ENCODE assay signal across 1 cellular context in the genomic region with DNA sequence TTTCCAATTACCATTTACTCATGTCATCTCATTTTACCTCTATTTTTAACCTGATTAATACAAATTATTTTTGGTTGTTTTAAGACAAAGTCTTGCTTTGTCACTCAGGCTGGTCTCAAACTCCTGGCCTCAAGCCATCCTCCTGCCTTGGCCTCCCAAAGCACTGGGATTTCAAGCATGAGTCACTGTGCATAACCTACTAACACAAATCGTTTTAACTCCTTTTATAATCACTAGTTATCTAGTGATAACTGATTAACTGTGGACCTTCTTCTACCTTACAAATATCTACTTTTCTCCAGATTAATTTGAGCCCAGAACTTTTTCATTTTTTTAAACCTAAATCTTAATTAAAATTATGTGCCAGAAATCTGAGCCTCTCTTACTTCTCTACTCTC.
TF ChIP-seq lines count a peak whose summit lies in the region.

No MANE protein-coding gene starts in this region.

TF ChIP-seq in GM12878, 131 proteins besides CTCF, POLR2A, EP300 and RAD21 (continued from another document):
- no peak for TF ChIP-seq PBX3 (IDR thresholded peaks at IDR 0.05; ENCODE audit: insufficient replicate concordance, low read depth, low read length)
- TF ChIP-seq HCFC1 (IDR thresholded peaks at IDR 0.05; ENCODE audit: low read length), result no peak
- no peak for TF ChIP-seq POU2F2 (IDR thresholded peaks at IDR 0.05; ENCODE audit: borderline replicate concordance, low read depth, low read length)
- TF ChIP-seq, protein P1, sequence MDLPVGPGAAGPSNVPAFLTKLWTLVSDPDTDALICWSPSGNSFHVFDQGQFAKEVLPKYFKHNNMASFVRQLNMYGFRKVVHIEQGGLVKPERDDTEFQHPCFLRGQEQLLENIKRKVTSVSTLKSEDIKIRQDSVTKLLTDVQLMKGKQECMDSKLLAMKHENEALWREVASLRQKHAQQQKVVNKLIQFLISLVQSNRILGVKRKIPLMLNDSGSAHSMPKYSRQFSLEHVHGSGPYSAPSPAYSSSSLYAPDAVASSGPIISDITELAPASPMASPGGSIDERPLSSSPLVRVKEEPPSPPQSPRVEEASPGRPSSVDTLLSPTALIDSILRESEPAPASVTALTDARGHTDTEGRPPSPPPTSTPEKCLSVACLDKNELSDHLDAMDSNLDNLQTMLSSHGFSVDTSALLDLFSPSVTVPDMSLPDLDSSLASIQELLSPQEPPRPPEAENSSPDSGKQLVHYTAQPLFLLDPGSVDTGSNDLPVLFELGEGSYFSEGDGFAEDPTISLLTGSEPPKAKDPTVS (IDR thresholded peaks at IDR 0.05; ENCODE audit: low read depth, low read length), result no peak
- TF ChIP-seq CEBPB (IDR thresholded peaks at IDR 0.05; ENCODE audit: borderline replicate concordance in 1 of 2, low read depth in 2 of 2, low read length in 2 of 2), result no peak
- TF ChIP-seq FOXK2 (IDR thresholded peaks at IDR 0.05), result no peak
- no peak for TF ChIP-seq SIX5 (IDR thresholded peaks at IDR 0.05; ENCODE audit: low read depth, low read length, severe bottlenecking)
- no peak for TF ChIP-seq SMAD1 (IDR thresholded peaks at IDR 0.05; ENCODE audit: low read depth, partially characterized antibody)
- no peak for TF ChIP-seq BHLHE40 (IDR thresholded peaks at IDR 0.05; ENCODE audit: borderline replicate concordance in 1 of 2, low read depth in 2 of 2, low read length in 1 of 2)
- no peak for TF ChIP-seq ZNF384 (IDR thresholded peaks at IDR 0.05; ENCODE audit: borderline replicate concordance, low read depth, low read length)
- no peak for TF ChIP-seq IKZF2 (IDR thresholded peaks at IDR 0.05)
